8 cellular contexts compared by ENCODE assay signal in the genomic region with DNA sequence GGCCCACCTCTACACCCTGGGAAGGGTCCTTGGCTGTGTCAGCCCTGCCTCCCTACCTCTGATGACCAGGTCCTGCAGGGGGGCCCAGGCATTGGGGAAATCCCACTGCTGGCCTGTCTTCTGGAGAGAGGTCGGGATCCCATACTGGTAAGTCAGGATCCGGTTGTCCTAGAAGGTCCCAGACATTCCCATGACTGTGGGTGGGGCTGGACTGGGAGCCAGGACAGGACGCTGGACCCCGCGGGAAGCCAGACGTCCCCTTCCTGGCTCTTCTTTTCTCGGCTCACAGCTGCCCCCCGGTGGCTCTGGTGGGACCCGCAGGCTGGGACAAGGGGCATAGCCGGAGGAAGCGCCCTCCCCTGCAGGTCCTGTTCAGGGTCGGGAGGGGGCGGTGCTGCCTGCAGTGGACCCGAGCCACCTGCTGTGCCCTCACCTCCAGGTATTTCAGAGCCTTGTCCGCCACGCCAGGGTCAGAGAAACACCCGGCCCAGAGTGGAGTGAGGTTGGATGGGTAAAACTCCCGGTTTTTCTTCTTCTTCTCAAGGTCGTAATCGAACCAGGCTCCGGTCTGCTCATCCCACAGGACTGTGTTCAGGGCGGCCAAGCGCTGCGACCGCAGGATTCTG. TPM values are rescaled to one million over a fixed set of nuclear protein-coding genes. Genes with fewer than 3 reads are reported as not detected.
DNase-seq lines count a peak whose midpoint lies in the region; ATAC-seq and TF ChIP-seq lines count a peak whose summit lies in the region.

No MANE protein-coding gene starts in this region.

- no peak overlapping the region for H3K4me3 ChIP-seq in Panc1 (ENCODE audit: low read depth in 2 of 2, low read length in 2 of 2)

- H3K27ac ChIP-seq in Panc1 (ENCODE audit: low read length): no peak overlapping the region

- peak overlapping the region; percentile 26 to 55 for H3K4me3 Mint-ChIP-seq in activated T-cell treated with anti-CD3 and anti-CD28 coated beads, Interleukin-2, amount 50 U/mL, for 72 hours
- H3K4me3 Mint-ChIP-seq in natural killer cell: no peak overlapping the region
- no peak overlapping the region for H3K4me3 Mint-ChIP-seq in stimulated activated effector memory CD8-positive, alpha-beta T cell treated with anti-CD3 and anti-CD28 coated beads, Interleukin-12 subunit alpha, Interleukin-12 subunit beta, amount 100 ng/mL, for 72 hours

- POLR2A ChIA-PET in Panc1 (lab: Charles Lee): no interaction called here

- H3K9me3 Mint-ChIP-seq in activated T-cell treated with anti-CD3 and anti-CD28 coated beads, Interleukin-2, amount 50 U/mL, for 72 hours: no peaks in the 10 kb centered on the region
- H3K9me3 Mint-ChIP-seq in natural killer cell: no peaks in the 10 kb centered on the region
- H3K9me3 Mint-ChIP-seq in stimulated activated effector memory CD8-positive, alpha-beta T cell treated with anti-CD3 and anti-CD28 coated beads, Interleukin-12 subunit alpha, Interleukin-12 subunit beta, amount 100 ng/mL, for 72 hours: no peaks in the 10 kb centered on the region

- no peaks in the 10 kb centered on the region for H3K4me1 Mint-ChIP-seq in activated T-cell treated with anti-CD3 and anti-CD28 coated beads, Interleukin-2, amount 50 U/mL, for 72 hours (ENCODE audit: low read depth)
- H3K4me1 Mint-ChIP-seq in natural killer cell: peaks cover 0 to 7% of the 10 kb centered on the region in 2 donors
- H3K4me1 Mint-ChIP-seq in stimulated activated effector memory CD8-positive, alpha-beta T cell treated with anti-CD3 and anti-CD28 coated beads, Interleukin-12 subunit alpha, Interleukin-12 subunit beta, amount 100 ng/mL, for 72 hours: peaks cover 9% of the 10 kb centered on the region

- in situ Hi-C loops in Panc1 (cut with HindIII; ENCODE audit: low pct_unique_long_range_greater_than_20kb, low sequenced_read_pairs): no loop called here

- H3K4me1 ChIP-seq in Panc1 (ENCODE audit: control insufficient read depth, insufficient read depth, low read length): peaks cover 12% of the 10 kb centered on the region

- ATAC-seq in GM21360 (IDR thresholded peaks at IDR 0.05; ENCODE audit: unreplicated experiment) (peak; percentile 74), Panc1 (peak; percentile 91), natural killer cell (peak; percentile 93 to 100 (median 100))
- ATAC-seq in activated T-cell treated with anti-CD3 and anti-CD28 coated beads, Interleukin-2, amount 50 U/mL, for 72 hours (replicated peaks in 1 of 2): peak; percentile 97 to 99
- peak; percentile 91 for ATAC-seq in stimulated activated effector memory CD8-positive, alpha-beta T cell treated with anti-CD3 and anti-CD28 coated beads, Interleukin-12 subunit alpha, Interleukin-12 subunit beta, amount 100 ng/mL, for 72 hours

- peaks cover 3% of the 10 kb centered on the region; the same call in 1 of the 2 replicates for H3K36me3 ChIP-seq in Panc1 (ENCODE audit: control insufficient read depth, insufficient read depth, low read length)

- CTCF ChIA-PET in Panc1 (lab: Charles Lee): interaction anchor here (0.5 to 1.0 kb wide), 5 partner anchors 26 to 720 kb away, joined by 3 to 14 read pairs (median 3); a partner anchor contains a TSS

- no peaks in the 10 kb centered on the region for H3K36me3 Mint-ChIP-seq in activated T-cell treated with anti-CD3 and anti-CD28 coated beads, Interleukin-2, amount 50 U/mL, for 72 hours (ENCODE audit: insufficient read depth in 2 of 2)
- H3K36me3 Mint-ChIP-seq in natural killer cell: no peaks in the 10 kb centered on the region
- H3K36me3 Mint-ChIP-seq in stimulated activated effector memory CD8-positive, alpha-beta T cell treated with anti-CD3 and anti-CD28 coated beads, Interleukin-12 subunit alpha, Interleukin-12 subunit beta, amount 100 ng/mL, for 72 hours: no peaks in the 10 kb centered on the region

- H3K9me3 ChIP-seq in Panc1 (ENCODE audit: control insufficient read depth, insufficient read depth, low read depth, low read length): no peaks in the 10 kb centered on the region

- no peak overlapping the region for H3K27ac Mint-ChIP-seq in activated T-cell treated with anti-CD3 and anti-CD28 coated beads, Interleukin-2, amount 50 U/mL, for 72 hours
- H3K27ac Mint-ChIP-seq in natural killer cell: no peak overlapping the region
- peak overlapping the region; percentile 48 for H3K27ac Mint-ChIP-seq in stimulated activated effector memory CD8-positive, alpha-beta T cell treated with anti-CD3 and anti-CD28 coated beads, Interleukin-12 subunit alpha, Interleukin-12 subunit beta, amount 100 ng/mL, for 72 hours

- TF ChIP-seq CTCF in Panc1 (IDR thresholded peaks at IDR 0.05) (peak; percentile 99), natural killer cell (IDR thresholded peaks at IDR 0.05) (peak; percentile 97)

- DNase-seq in C1 segment of cervical spinal cord (lab: John Stamatoyannopoulos, UW) (peak in 13 of 14 donors; percentile 39 to 87 (median 72)), LHCN-M2 (ENCODE audit: low read depth) (peak; percentile 78), Panc1 (ENCODE audit: low read depth, low spot score) (peak; percentile 54), fibroblast of gingiva (ENCODE audit: low read depth) (peak; percentile 70), natural killer cell (peak; percentile 85)
- DNase-seq in activated T-cell treated with anti-CD3 and anti-CD28 coated beads, Interleukin-2, amount 50 U/mL, for 72 hours: peak; percentile 94 to 95
- DNase-seq in stimulated activated effector memory CD8-positive, alpha-beta T cell treated with anti-CD3 and anti-CD28 coated beads, Interleukin-12 subunit alpha, Interleukin-12 subunit beta, amount 100 ng/mL, for 72 hours (ENCODE audit: low spot score in 2 of 2): peak; percentile 91 to 98

- no peaks in the 10 kb centered on the region for H3K27me3 ChIP-seq in Panc1 (ENCODE audit: control insufficient read depth, insufficient read depth, low read length)

- no TSS peak for BruUV-seq in Panc1 (replicated peaks; lab: Mats Ljungman, UMichigan)

- intact Hi-C loops in Panc1 (cut with micrococcal nuclease; ENCODE audit: unreplicated experiment) (no loop called here), natural killer cell (cut with micrococcal nuclease) (loop anchor here (1.0 kb wide), 2 partner anchors 64 to 297 kb away; a partner anchor contains a TSS)

- H3K27me3 Mint-ChIP-seq in activated T-cell treated with anti-CD3 and anti-CD28 coated beads, Interleukin-2, amount 50 U/mL, for 72 hours (ENCODE audit: low read depth): no peaks in the 10 kb centered on the region
- H3K27me3 Mint-ChIP-seq in natural killer cell (ENCODE audit: low read depth in 2 of 2): no peaks in the 10 kb centered on the region

RNA-seq across cellular contexts. Expression of a gene that starts 20.0 kb away (rescaled TPM):
- total RNA-seq in LHCN-M2 (2014; rRNA removed) (not detected in 2 replicates), Panc1 (2021; ENCODE audit: unreplicated experiment) (0.05 TPM), natural killer cell (not detected)
- polyA plus RNA-seq in LHCN-M2 (2012): 0.23 TPM
- polyA plus RNA-seq in Panc1 (2012; ENCODE audit: insufficient read length): 0.12 TPM
- total RNA-seq in activated T-cell treated with anti-CD3 and anti-CD28 coated beads, Interleukin-2, amount 50 U/mL, for 72 hours: not detected

RNA-seq across cellular contexts. Expression of a gene that starts 52.0 kb away (rescaled TPM):
- total RNA-seq in LHCN-M2 (2014; rRNA removed) (79.0 and 88.7 TPM in 2 replicates), Panc1 (2021; ENCODE audit: unreplicated experiment) (97.7 TPM), natural killer cell (1 to 10 TPM in 1 of 3 donors, under 1 TPM in 2; 0.75 to 1.1 (median 0.95) TPM)
- polyA plus RNA-seq in LHCN-M2 (2012): 94.1 TPM
- polyA plus RNA-seq in Panc1 (2012; ENCODE audit: insufficient read length): 93.5 TPM
- total RNA-seq in activated T-cell treated with anti-CD3 and anti-CD28 coated beads, Interleukin-2, amount 50 U/mL, for 72 hours: 1 to 10 TPM; 3.6 to 3.8 TPM

Comparison
In these comparisons a context has a peak if more than half of its experiments do, and no peak if none do; other contexts are left out.
1. H3K4me3 Mint-ChIP-seq: peak in activated T-cell treated with anti-CD3 and anti-CD28 coated beads, Interleukin-2, amount 50 U/mL, for 72 hours (2 of 2); none in natural killer cell (single experiment) and stimulated activated effector memory CD8-positive, alpha-beta T cell treated with anti-CD3 and anti-CD28 coated beads, Interleukin-12 subunit alpha, Interleukin-12 subunit beta, amount 100 ng/mL, for 72 hours (single experiment).
2. RNA of a gene that starts 52.0 kb away (total RNA-seq): 97.7 TPM in Panc1 (single experiment) and 79.0 to 88.7 TPM in LHCN-M2; 3.6 to 3.8 TPM in activated T-cell treated with anti-CD3 and anti-CD28 coated beads, Interleukin-2, amount 50 U/mL, for 72 hours and 0.75 to 1.1 TPM in natural killer cell; every median in the first group is over 10 times any median in the second.
3. Peak in every context shown above with its lines, with median percentiles within 50 percentile points of each other: DNase-seq and ATAC-seq.